ENCODE assay signal across 8 cellular contexts in genomic region chr9:5617749-5618148, GRCh38. TPM values are rescaled to one million over a fixed set of nuclear protein-coding genes. Genes with fewer than 3 reads are reported as not detected.
DNase-seq lines count a peak whose midpoint lies in the region; ATAC-seq lines count a peak whose summit lies in the region.

No MANE protein-coding gene starts in this region.

- ATAC-seq in GM19043 (IDR thresholded peaks at IDR 0.05; ENCODE audit: low read depth, unreplicated experiment), result peak; percentile 97
- peak; percentile 90 for ATAC-seq in HG03060 (IDR thresholded peaks at IDR 0.05; ENCODE audit: low read depth, unreplicated experiment)

- peak; percentile 16 for DNase-seq in Ammon's horn (ENCODE audit: low spot score)
- peak; percentile 30 for DNase-seq in SK-MEL-5 (ENCODE audit: low read depth, low spot score)
- DNase-seq in cerebellar cortex (ENCODE audit: low spot score), result no peak
- no peak for DNase-seq in retina
- DNase-seq in NCI-H2107 treated with DMSO at 0.1 percent for 48 hours (lab: John Stamatoyannopoulos, UW; ENCODE audit: unreplicated experiment), result no peak
- DNase-seq in HUDEP-2 (lab: John Stamatoyannopoulos, UW; ENCODE audit: unreplicated experiment in 76 of 76), result no peak

- in situ Hi-C loops in SK-MEL-5 (cut with HindIII; ENCODE audit: low pct_unique_long_range_greater_than_20kb, low sequenced_read_pairs), result no loop called here

RNA-seq across cellular contexts. Expression of gene RIC1, which starts 11.2 kb away (rescaled TPM):
- 14.7 and 15.2 TPM in 2 replicates for total RNA-seq in SK-MEL-5 (2014; rRNA removed; shearing (Covaris generic))
- 9.5 and 13.7 TPM in 2 replicates for polyA plus RNA-seq in SK-MEL-5 (2015; cell fraction: cytosol; rRNA removed)
- polyA plus RNA-seq in SK-MEL-5 (2015; cell fraction: nucleus; rRNA removed), result 35.1 and 35.4 TPM in 2 replicates

Comparison
In these comparisons a context has a peak if more than half of its experiments do, and no peak if none do; other contexts are left out.
1. DNase-seq: peak in Ammon's horn (single experiment) and SK-MEL-5 (single experiment); none in cerebellar cortex (single experiment), retina (single experiment), NCI-H2107 treated with DMSO at 0.1 percent for 48 hours (single experiment) and HUDEP-2 (0 of 76).